17 cellular contexts compared by ENCODE assay signal in genomic region chr2:1656326-1656960, GRCh38.
DNase-seq lines count a peak whose midpoint lies in the region; ATAC-seq and TF ChIP-seq lines count a peak whose summit lies in the region.
"Had no signal": no experiment of that assay in that cellular context is flagged by ENCODE, and none has a peak within 500 bp of the region (broad histone marks: within the 10 kb centered on the region; RNA-seq: fewer than 3 reads in every experiment).

No MANE protein-coding gene starts in this region.

- H3K27me3 ChIP-seq in right atrium auricular region (no peaks in the 10 kb centered on the region), RWPE2 (ENCODE audit: insufficient read depth, poor library complexity, severe bottlenecking) (no peaks in the 10 kb centered on the region), uterus (no peaks in the 10 kb centered on the region)
- H3K27me3 ChIP-seq: cardiac muscle cell, heart left ventricle, suprapubic skin had no signal

- intact Hi-C loops in Right ventricle myocardium superior (cut with DNase I): no loop called here
- intact Hi-C loops in left colon (cut with DNase I, micrococcal nuclease): no loop called here
- intact Hi-C loops in uterus (cut with DNase I; ENCODE audit: low total_unique reads): no loop called here

- H3K4me1 Mint-ChIP-seq in type B pancreatic cell (ENCODE audit: unreplicated experiment): no peaks in the 10 kb centered on the region
- H3K4me1 Mint-ChIP-seq: nephron progenitor cell had no signal

- no peak overlapping the region for H3K4me3 Mint-ChIP-seq in type B pancreatic cell
- H3K4me3 Mint-ChIP-seq: nephron progenitor cell had no signal

- H3K36me3 ChIP-seq in right atrium auricular region (peaks cover 19% of the 10 kb centered on the region), RWPE2 (ENCODE audit: low read depth) (peaks cover 66% of the 10 kb centered on the region), uterus (no peaks in the 10 kb centered on the region)

- no peak overlapping the region for H3K27ac Mint-ChIP-seq in type B pancreatic cell

- no peaks in the 10 kb centered on the region for H3K9me3 Mint-ChIP-seq in type B pancreatic cell
- H3K9me3 Mint-ChIP-seq: nephron progenitor cell had no signal

- no peaks in the 10 kb centered on the region for H3K27me3 Mint-ChIP-seq in type B pancreatic cell

- H3K27ac ChIP-seq in right atrium auricular region (peak overlapping the region; percentile 68 to 76), RWPE2 (ENCODE audit: poor library complexity, severe bottlenecking) (peak overlapping the region; percentile 52), uterus (peak overlapping the region; percentile 44 to 76)
- H3K27ac ChIP-seq: cardiac muscle cell, suprapubic skin had no signal

- H3K4me3 ChIP-seq in right atrium auricular region: no peak overlapping the region
- H3K4me3 ChIP-seq in RWPE2 (ENCODE audit: severe bottlenecking): no peak overlapping the region
- no peak overlapping the region for H3K4me3 ChIP-seq in uterus
- H3K4me3 ChIP-seq: cardiac muscle cell, heart left ventricle, skin epidermis, suprapubic skin had no signal

- DNase-seq in right atrium auricular region (ENCODE audit: low spot score) (no peak), Right ventricle myocardium superior (no peak), RWPE2 (ENCODE audit: low spot score) (no peak), left colon (peak in 1 of 2 donors; percentile 21), uterus (no peak), type B pancreatic cell (ENCODE audit: extremely low spot score, unreplicated experiment) (no peak), SHP77 treated with DMSO at 0.1 percent for 48 hours (lab: John Stamatoyannopoulos, UW) (no peak)
- DNase-seq in stimulated activated CD4-positive, alpha-beta T cell treated with anti-CD3 and anti-CD28 coated beads, Interleukin-1b, Interleukin-23, amount 100 ng/mL, for 48 hours: no peak
- DNase-seq: activated naive CD4-positive, alpha-beta T cell treated with Interleukin-2 at 50 U/mL for 16 hours; NCI-H1105; NCI-H446 treated with DMSO at 0.1 percent for 48 hours; nephron progenitor cell; SHP77 had no signal

- TF ChIP-seq CTCF in right atrium auricular region (IDR thresholded peaks at IDR 0.05) (no peak), RWPE2 (IDR thresholded peaks at IDR 0.05; ENCODE audit: poor library complexity, severe bottlenecking) (no peak), uterus (IDR thresholded peaks at IDR 0.05) (no peak), type B pancreatic cell (conservative IDR thresholded peaks at IDR 0.05) (no peak)

- no peak for TF ChIP-seq POLR2A in uterus (IDR thresholded peaks at IDR 0.05)

- no peaks in the 10 kb centered on the region for H3K9me3 ChIP-seq in right atrium auricular region
- H3K9me3 ChIP-seq in RWPE2 (ENCODE audit: severe bottlenecking): no peaks in the 10 kb centered on the region
- no peaks in the 10 kb centered on the region for H3K9me3 ChIP-seq in uterus
- H3K9me3 ChIP-seq: heart left ventricle, suprapubic skin had no signal

- no peak for ATAC-seq in Right ventricle myocardium superior (ENCODE audit: poor library complexity)
- no peak for ATAC-seq in RWPE2 (ENCODE audit: low read depth)
- peak; percentile 45 for ATAC-seq in left colon
- ATAC-seq: heart left ventricle had no signal

- H3K36me3 Mint-ChIP-seq in type B pancreatic cell: peaks cover 9% of the 10 kb centered on the region

- H3K4me1 ChIP-seq in right atrium auricular region (peaks cover 0 to 26% of the 10 kb centered on the region in 2 donors), RWPE2 (ENCODE audit: insufficient read depth, poor library complexity, severe bottlenecking) (peaks cover 18% of the 10 kb centered on the region), uterus (peaks cover 0 to 19% of the 10 kb centered on the region in 2 donors)
